ENCODE assay signal across 10 cellular contexts in genomic region chr1:6027591-6027990, GRCh38. TPM values are rescaled to one million over a fixed set of nuclear protein-coding genes. Genes with fewer than 3 reads are reported as not detected.
DNase-seq lines count a peak whose midpoint lies in the region; ATAC-seq and TF ChIP-seq lines count a peak whose summit lies in the region.
"Had no signal": no experiment of that assay in that cellular context is flagged by ENCODE, and none has a peak within 500 bp of the region (broad histone marks: within the 10 kb centered on the region; RNA-seq: fewer than 3 reads in every experiment).

No MANE protein-coding gene starts in this region.

- H3K4me1 ChIP-seq in Peyer's patch = peaks cover 0 to 20% (median 10%) of the 10 kb centered on the region in 4 donors

- peak overlapping the region; percentile 95 for H3K4me3 Mint-ChIP-seq in activated T-cell treated with anti-CD3 and anti-CD28 coated beads, Interleukin-2, amount 50 U/mL, for 24 hours
- peak overlapping the region; percentile 87 to 97 for H3K4me3 Mint-ChIP-seq in effector memory CD8-positive, alpha-beta T cell
- peak overlapping the region; percentile 94 for H3K4me3 Mint-ChIP-seq in stimulated activated naive CD8-positive, alpha-beta T cell treated with anti-CD3 and anti-CD28 coated beads, Interleukin-15, Interleukin-2, amounts not matched to agents 100 ng/mL and 50 ng/mL, for 24 hours

- peak overlapping the region; percentile 67 to 88 (median 78) for H3K27ac ChIP-seq in Peyer's patch

- H3K27me3 Mint-ChIP-seq in activated T-cell treated with anti-CD3 and anti-CD28 coated beads, Interleukin-2, amount 50 U/mL, for 24 hours = no peaks in the 10 kb centered on the region
- no peaks in the 10 kb centered on the region for H3K27me3 Mint-ChIP-seq in effector memory CD8-positive, alpha-beta T cell
- H3K27me3 Mint-ChIP-seq in stimulated activated naive CD8-positive, alpha-beta T cell treated with anti-CD3 and anti-CD28 coated beads, Interleukin-15, Interleukin-2, amounts not matched to agents 100 ng/mL and 50 ng/mL, for 24 hours = no peaks in the 10 kb centered on the region

- H3K9me3 Mint-ChIP-seq in activated T-cell treated with anti-CD3 and anti-CD28 coated beads, Interleukin-2, amount 50 U/mL, for 24 hours = no peaks in the 10 kb centered on the region
- no peaks in the 10 kb centered on the region for H3K9me3 Mint-ChIP-seq in effector memory CD8-positive, alpha-beta T cell
- no peaks in the 10 kb centered on the region for H3K9me3 Mint-ChIP-seq in stimulated activated naive CD8-positive, alpha-beta T cell treated with anti-CD3 and anti-CD28 coated beads, Interleukin-15, Interleukin-2, amounts not matched to agents 100 ng/mL and 50 ng/mL, for 24 hours

- no peaks in the 10 kb centered on the region for H3K36me3 ChIP-seq in Peyer's patch

- TF ChIP-seq CTCF in Peyer's patch (IDR thresholded peaks at IDR 0.05) = no peak

- ATAC-seq in effector memory CD8-positive, alpha-beta T cell (replicated peaks) = no peak
- ATAC-seq in HG02870 (IDR thresholded peaks at IDR 0.05; ENCODE audit: unreplicated experiment) = no peak
- ATAC-seq in HG02610 (IDR thresholded peaks at IDR 0.05; ENCODE audit: unreplicated experiment) = no peak
- ATAC-seq: body of pancreas had no signal

- H3K4me1 Mint-ChIP-seq in activated T-cell treated with anti-CD3 and anti-CD28 coated beads, Interleukin-2, amount 50 U/mL, for 24 hours (ENCODE audit: low read depth) = peaks cover 66% of the 10 kb centered on the region
- peaks cover 60 to 69% of the 10 kb centered on the region in 2 donors for H3K4me1 Mint-ChIP-seq in effector memory CD8-positive, alpha-beta T cell (ENCODE audit: low read depth in 2 of 2)
- H3K4me1 Mint-ChIP-seq in stimulated activated naive CD8-positive, alpha-beta T cell treated with anti-CD3 and anti-CD28 coated beads, Interleukin-15, Interleukin-2, amounts not matched to agents 100 ng/mL and 50 ng/mL, for 24 hours (ENCODE audit: low read depth) = peaks cover 71% of the 10 kb centered on the region

- no peaks in the 10 kb centered on the region for H3K9me3 ChIP-seq in Peyer's patch
- H3K9me3 ChIP-seq: body of pancreas had no signal

- H3K4me3 ChIP-seq in Peyer's patch = peak overlapping the region; percentile 44 to 58 (median 51)
- H3K4me3 ChIP-seq: body of pancreas had no signal

- H3K36me3 Mint-ChIP-seq in activated T-cell treated with anti-CD3 and anti-CD28 coated beads, Interleukin-2, amount 50 U/mL, for 24 hours (ENCODE audit: low read depth) = peaks cover 65% of the 10 kb centered on the region
- H3K36me3 Mint-ChIP-seq in effector memory CD8-positive, alpha-beta T cell (ENCODE audit: insufficient read depth) = peaks cover 52% of the 10 kb centered on the region
- peaks cover 49% of the 10 kb centered on the region for H3K36me3 Mint-ChIP-seq in stimulated activated naive CD8-positive, alpha-beta T cell treated with anti-CD3 and anti-CD28 coated beads, Interleukin-15, Interleukin-2, amounts not matched to agents 100 ng/mL and 50 ng/mL, for 24 hours (ENCODE audit: low read depth)

- no peaks in the 10 kb centered on the region for H3K27me3 ChIP-seq in Peyer's patch
- H3K27me3 ChIP-seq: body of pancreas had no signal

- DNase-seq in activated T-cell treated with anti-CD3 and anti-CD28 coated beads, Interleukin-2, amount 50 U/mL, for 24 hours = no peak
- DNase-seq in activated T-cell treated with anti-CD3 and anti-CD28 coated beads for 4 hours = no peak
- peak in 1 of 3 donors; percentile 36 for DNase-seq in Peyer's patch
- no peak for DNase-seq in effector memory CD8-positive, alpha-beta T cell
- DNase-seq in H4 (ENCODE audit: low spot score) = no peak
- DNase-seq: GOT3 had no signal

- no peak for TF ChIP-seq POLR2A in Peyer's patch (IDR thresholded peaks at IDR 0.05)

- peak overlapping the region; percentile 97 for H3K27ac Mint-ChIP-seq in activated T-cell treated with anti-CD3 and anti-CD28 coated beads, Interleukin-2, amount 50 U/mL, for 24 hours
- peak overlapping the region; percentile 96 to 100 for H3K27ac Mint-ChIP-seq in effector memory CD8-positive, alpha-beta T cell
- H3K27ac Mint-ChIP-seq in stimulated activated naive CD8-positive, alpha-beta T cell treated with anti-CD3 and anti-CD28 coated beads, Interleukin-15, Interleukin-2, amounts not matched to agents 100 ng/mL and 50 ng/mL, for 24 hours = peak overlapping the region; percentile 92

RNA-seq across cellular contexts. Expression of gene KCNAB2, which starts 18.1 kb away (rescaled TPM):
- total RNA-seq in Peyer's patch = 10 to 100 TPM in 2 of 4 donors, 1 to 10 TPM in 2; 5.4 to 26.4 (median 10.1) TPM
- total RNA-seq in H4 (2014; rRNA removed; shearing (Covaris generic)) = 3.6 and 4.0 TPM in 2 replicates

RNA-seq across cellular contexts. Expression of gene NPHP4, which starts 35.4 kb away (rescaled TPM):
- 10 to 100 TPM in 3 of 4 donors, 1 to 10 TPM in 1; 9.2 to 35.5 (median 18.3) TPM for total RNA-seq in Peyer's patch
- 2.4 and 12.0 TPM in 2 replicates for total RNA-seq in H4 (2014; rRNA removed; shearing (Covaris generic))
